In the genomic region with DNA sequence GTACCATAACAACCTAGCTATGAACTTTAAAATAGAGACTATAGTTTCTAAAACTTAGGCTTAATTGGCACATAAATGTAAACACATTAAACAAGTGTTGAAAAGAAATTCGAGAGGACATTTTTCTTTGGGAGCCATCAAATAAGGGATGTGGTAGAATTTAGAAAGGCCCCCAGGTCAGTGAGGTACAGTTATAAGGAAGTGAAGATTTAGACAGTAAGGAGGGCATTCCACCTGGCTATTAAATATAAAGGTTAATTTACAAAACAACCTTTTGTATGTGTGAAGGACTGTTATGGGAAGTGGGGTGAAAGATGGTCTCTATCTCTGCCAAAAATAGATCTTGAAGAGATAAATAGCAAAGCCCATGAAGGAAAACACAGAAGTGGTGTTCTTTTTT, we compare ENCODE assay signal across 19 cellular contexts.
A peak's percentile ranks its signal among the peaks of the same experiment; 100 is the strongest.
DNase-seq lines count a peak whose midpoint lies in the region; ATAC-seq, FAIRE-seq and TF ChIP-seq lines count a peak whose summit lies in the region.
"Had no signal": no experiment of that assay in that cellular context is flagged by ENCODE, and none has a peak within 500 bp of the region (broad histone marks: within the 10 kb centered on the region; RNA-seq: fewer than 3 reads in every experiment).

No MANE protein-coding gene starts in this region.

- H3K9ac ChIP-seq in BLaER1 treated with 17β-estradiol and CSF1 and Interleukin-3, amounts not matched to agents 10 nM and 100 nM: no peak overlapping the region; a peak in 1 of 22 replicates

- H3K4me3 ChIP-seq in BLaER1 treated with 17β-estradiol and CSF1 and Interleukin-3, amounts not matched to agents 10 nM and 100 nM: 0 out of 20 replicates have a peak overlapping the region, but pooled peaks of 2 of the 10 experiments have one; percentile 13 to 33
- H3K4me3 ChIP-seq in coronary artery: no peak overlapping the region
- no peak overlapping the region for H3K4me3 ChIP-seq in gastrocnemius medialis

- in situ Hi-C loops in gastrocnemius medialis (cut with MboI; ENCODE audit: low sequenced_read_pairs in 4 of 4) (loop anchor here in 1 of 4 donors (25.0 kb wide), 1 partner anchor 94 kb away; no protein-coding TSS in a partner anchor), ACHN (cut with HindIII; ENCODE audit: low pct_ligation_motif_present, low pct_unique_long_range_greater_than_20kb, low sequenced_read_pairs) (no loop called here)

- ATAC-seq in gastrocnemius medialis (no peak), GM18502 (IDR thresholded peaks at IDR 0.05; ENCODE audit: poor library complexity, unreplicated experiment) (no peak)

- no peak for TF ChIP-seq POLR2A in gastrocnemius medialis (IDR thresholded peaks at IDR 0.05)

- intact Hi-C loops in gastrocnemius medialis (cut with DNase I; ENCODE audit: low total_unique reads): no loop called here

- H3K27me3 ChIP-seq in BLaER1 treated with 17β-estradiol and CSF1 and Interleukin-3, amounts not matched to agents 10 nM and 100 nM: no peaks in the 10 kb centered on the region
- H3K27me3 ChIP-seq in gastrocnemius medialis: no peaks in the 10 kb centered on the region

- TF ChIP-seq CTCF in coronary artery (IDR thresholded peaks at IDR 0.05): no peak
- TF ChIP-seq CTCF in gastrocnemius medialis (IDR thresholded peaks at IDR 0.05 in 4 of 5, conservative IDR thresholded peaks at IDR 0.05 in 1 of 5): no peak

- DNase-seq in GM18507 (ENCODE audit: extremely low spot score, insufficient read length, low read depth) (no peak), coronary artery (ENCODE audit: low spot score) (no peak), gastrocnemius medialis (no peak), HK-2 (ENCODE audit: unreplicated experiment) (no peak), DMS114 treated with DMSO at 0.1 percent for 48 hours (lab: John Stamatoyannopoulos, UW; ENCODE audit: unreplicated experiment) (no peak), ACHN (no peak)
- DNase-seq: activated CD4-positive, alpha-beta memory T cell treated with anti-CD3 and anti-CD28 coated beads, Interleukin-2, amount 10 ng/mL, durations not matched to agents 7 days and 5 days; aorta; C1 segment of cervical spinal cord; KBM-7; NCI-H1105 treated with DMSO at 0.1 percent for 48 hours; NCI-H2171; NCI-H82; nephron progenitor cell; stimulated activated CD4-positive, alpha-beta T cell treated with anti-CD3 and anti-CD28 coated beads, Interleukin-1b, Interleukin-23, amount 100 ng/mL, for 48 hours had no signal

- no peaks in the 10 kb centered on the region for H3K9me3 ChIP-seq in BLaER1 treated with 17β-estradiol and CSF1 and Interleukin-3, amounts not matched to agents 10 nM and 100 nM (replicated peaks in 1 of 11)
- no peaks in the 10 kb centered on the region for H3K9me3 ChIP-seq in gastrocnemius medialis

- peak overlapping the region; percentile 83 to 99 (median 89) for H3K4me2 ChIP-seq in BLaER1 treated with 17β-estradiol and CSF1 and Interleukin-3, amounts not matched to agents 10 nM and 100 nM

- FAIRE-seq in GM18507 (lab: Jason Lieb, UNC): peak; percentile 5
- FAIRE-seq: RCC 7860 had no signal

- H3K36me3 ChIP-seq in BLaER1 treated with 17β-estradiol and CSF1 and Interleukin-3, amounts not matched to agents 10 nM and 100 nM: peaks cover 0 to 11% (median 3%) of the 10 kb centered on the region in 11 experiments; a peak in 10 of 22 replicates
- H3K36me3 ChIP-seq in gastrocnemius medialis: no peaks in the 10 kb centered on the region

- peaks cover 48 to 100% (median 94%) of the 10 kb centered on the region in 11 experiments; a peak in 21 of 22 replicates for H4K20me1 ChIP-seq in BLaER1 treated with 17β-estradiol and CSF1 and Interleukin-3, amounts not matched to agents 10 nM and 100 nM

- H3K27ac ChIP-seq in BLaER1 treated with 17β-estradiol and CSF1 and Interleukin-3, amounts not matched to agents 10 nM and 100 nM: peak overlapping the region; percentile 15 to 70 (median 52); a peak in 19 of 22 replicates
- H3K27ac ChIP-seq in coronary artery (peak overlapping the region; percentile 43 to 81), gastrocnemius medialis (peak overlapping the region; percentile 67 to 96 (median 94))
- H3K27ac ChIP-seq: epithelial cell of prostate had no signal

- H3K4me1 ChIP-seq in BLaER1 treated with 17β-estradiol and CSF1 and Interleukin-3, amounts not matched to agents 10 nM and 100 nM: peaks cover 77 to 96% (median 85%) of the 10 kb centered on the region in 10 experiments
- H3K4me1 ChIP-seq in gastrocnemius medialis: peaks cover 93 to 94% of the 10 kb centered on the region in 2 donors
